In the genomic region with DNA sequence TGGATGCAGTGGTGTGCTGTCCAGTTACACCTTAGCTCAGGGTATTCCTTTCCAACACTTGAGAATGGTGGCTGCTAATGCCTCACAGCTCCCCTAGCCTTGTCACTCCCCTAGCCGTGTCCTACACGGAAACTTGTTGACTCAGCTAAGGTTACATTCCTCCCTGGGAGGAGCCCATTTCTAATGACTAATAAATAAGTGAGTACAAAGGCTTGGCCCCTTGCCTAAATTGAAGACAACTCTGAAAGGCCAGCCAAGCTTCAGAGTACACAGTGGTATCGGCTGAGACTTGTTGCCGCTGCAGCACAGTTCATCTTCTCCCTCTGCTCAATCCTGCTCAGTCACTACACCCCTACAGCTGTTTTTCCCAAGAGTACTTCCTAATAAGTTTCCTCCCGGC, we compare ENCODE assay signal across 11 cellular contexts. TPM values are rescaled to one million over a fixed set of nuclear protein-coding genes. Genes with fewer than 3 reads are reported as not detected.
DNase-seq lines count a peak whose midpoint lies in the region; ATAC-seq and TF ChIP-seq lines count a peak whose summit lies in the region.
"Had no signal": no experiment of that assay in that cellular context is flagged by ENCODE, and none has a peak within 500 bp of the region (broad histone marks: within the 10 kb centered on the region; RNA-seq: fewer than 3 reads in every experiment).

No MANE protein-coding gene starts in this region.

- no peaks in the 10 kb centered on the region for H3K9me3 ChIP-seq in upper lobe of right lung

- ATAC-seq in upper lobe of right lung (peak; percentile 77), GM18907 (IDR thresholded peaks at IDR 0.05; ENCODE audit: unreplicated experiment) (no peak)

- DNase-seq in SIG-M5 treated with dmso at 0.1 percent for 504 hours (lab: John Stamatoyannopoulos, UW; ENCODE audit: unreplicated experiment) (peak; percentile 5), SIG-M5 (lab: John Stamatoyannopoulos, UW) (no peak), astrocyte of the cerebellum (ENCODE audit: low read depth) (peak; percentile 28), kidney epithelial cell (ENCODE audit: low read depth) (peak; percentile 84), upper lobe of right lung (no peak), SKM-1 treated with dmso at 0.1 percent for 144 hours (lab: John Stamatoyannopoulos, UW; ENCODE audit: unreplicated experiment) (no peak)
- no peak for DNase-seq in NK-92 treated with Interleukin-12 subunit alpha and Interleukin-12 subunit beta, amount 100 ng/mL, for 24 hours (lab: John Stamatoyannopoulos, UW)
- DNase-seq: activated B cell treated with CpG ODN at 0.5 μM for 24 hours; central memory CD4-positive, alpha-beta T cell; NCI-H1930 had no signal

- no peak overlapping the region for H3K4me3 ChIP-seq in astrocyte of the cerebellum (ENCODE audit: low read depth, low read length)
- no peak overlapping the region for H3K4me3 ChIP-seq in kidney epithelial cell (ENCODE audit: low read depth, low read length)
- H3K4me3 ChIP-seq in upper lobe of right lung, result no peak overlapping the region

- TF ChIP-seq CTCF in astrocyte of the cerebellum (IDR thresholded peaks at IDR 0.05; ENCODE audit: low read depth, low read length, missing control alignments) (no peak), kidney epithelial cell (IDR thresholded peaks at IDR 0.05; ENCODE audit: insufficient read depth, low read length, poor library complexity, severe bottlenecking) (no peak), upper lobe of right lung (IDR thresholded peaks at IDR 0.05) (no peak)

- peaks cover 4% of the 10 kb centered on the region for H3K4me1 ChIP-seq in upper lobe of right lung

- no peaks in the 10 kb centered on the region for H3K27me3 ChIP-seq in kidney epithelial cell (ENCODE audit: control insufficient read depth, insufficient read depth, low read length)
- no peaks in the 10 kb centered on the region for H3K27me3 ChIP-seq in upper lobe of right lung

- in situ Hi-C loops in astrocyte of the cerebellum (cut with HindIII; ENCODE audit: low sequenced_read_pairs), result no loop called here

- no peak overlapping the region for H3K27ac ChIP-seq in upper lobe of right lung

- H3K36me3 ChIP-seq in kidney epithelial cell (ENCODE audit: control insufficient read depth, insufficient read depth, low read length) (no peaks in the 10 kb centered on the region), upper lobe of right lung (peaks cover 4% of the 10 kb centered on the region)

- intact Hi-C loops in upper lobe of right lung (cut with DNase I), result no loop called here

RNA-seq across cellular contexts. Expression of a gene that starts 21.2 kb away (rescaled TPM):
- total RNA-seq in kidney epithelial cell, result not detected in 2 replicates
- not detected for total RNA-seq in upper lobe of right lung
- total RNA-seq: activated B cell treated with CpG ODN at 0.5 μM for 24 hours had no signal

Comparison
In these comparisons a context has a peak if more than half of its experiments do, and no peak if none do; other contexts are left out.
1. DNase-seq: peak in SIG-M5 treated with dmso at 0.1 percent for 504 hours (single experiment), astrocyte of the cerebellum (single experiment) and kidney epithelial cell (single experiment); none in SIG-M5 (single experiment), upper lobe of right lung (single experiment), NK-92 treated with Interleukin-12 subunit alpha and Interleukin-12 subunit beta, amount 100 ng/mL, for 24 hours (single experiment) and SKM-1 treated with dmso at 0.1 percent for 144 hours (single experiment).